8 cellular contexts compared by ENCODE assay signal in genomic region chr17:74923538-74924249, GRCh38. TPM values are rescaled to one million over a fixed set of nuclear protein-coding genes. Genes with fewer than 3 reads are reported as not detected.
DNase-seq lines count a peak whose midpoint lies in the region; ATAC-seq and TF ChIP-seq lines count a peak whose summit lies in the region.

No MANE protein-coding gene starts in this region.

- no peaks in the 10 kb centered on the region for H3K36me3 Mint-ChIP-seq in WTC11

- CTCF ChIA-PET in WTC11 (lab: Charles Lee), result interaction anchor here (0.6 to 7.8 kb wide), 35 partner anchors 10 to 1438 kb away, joined by 3 to 206 read pairs (median 5); partner anchors contain the start of genes CDR2L, FDXR, HID1 and KCTD2

- POLR2A ChIA-PET in WTC11 (lab: Charles Lee), result interaction anchor here (0.9 kb wide), 1 partner anchor 112 kb away, joined by 3 read pairs; no protein-coding TSS in a partner anchor

- no peaks in the 10 kb centered on the region for H3K9me3 Mint-ChIP-seq in WTC11

- peak overlapping the region; percentile 70 for H3K4me3 Mint-ChIP-seq in WTC11

- H3K27ac Mint-ChIP-seq in WTC11, result no peak overlapping the region

- ATAC-seq in WTC11, result peak; percentile 18
- ATAC-seq in GM21526 (IDR thresholded peaks at IDR 0.05; ENCODE audit: low FRiP score, unreplicated experiment), result no peak

- peak; percentile 66 for DNase-seq in Daoy (ENCODE audit: low read depth)
- peak; percentile 43 to 55 for DNase-seq in Kasumi-1 (lab: John Stamatoyannopoulos, UW)
- peak; percentile 79 for DNase-seq in WTC11 (ENCODE audit: low spot score)
- DNase-seq in T47D (ENCODE audit: low read depth in 1 of 2, low spot score in 1 of 2), result peak; percentile 74 to 93
- peak; percentile 31 for DNase-seq in iris pigment epithelial cell (ENCODE audit: low read depth)
- DNase-seq in stimulated activated CD4-positive, alpha-beta T cell treated with anti-CD3 and anti-CD28 coated beads, Interleukin-1b, Interleukin-23, amount 100 ng/mL, for 4 hours (ENCODE audit: low read depth in 2 of 2), result peak; percentile 63 to 79
- DNase-seq in middle frontal gyrus (ENCODE audit: extremely low spot score, low spot score), result no peak

- in situ Hi-C loops in T47D (cut with HindIII; ENCODE audit: low pct_unique_long_range_greater_than_20kb, low sequenced_read_pairs), result no loop called here

- peak; percentile 91 for TF ChIP-seq CTCF in WTC11 (IDR thresholded peaks at IDR 0.05)

- peaks cover 74% of the 10 kb centered on the region for H3K27me3 Mint-ChIP-seq in WTC11 (ENCODE audit: low read depth)

- H3K4me1 Mint-ChIP-seq in WTC11, result peaks cover 13% of the 10 kb centered on the region

TF ChIP-seq in WTC11, 78 proteins besides CTCF, POLR2A, EP300 and RAD21 (continues in another document):
- TF ChIP-seq MAX (CRISPR knock-in tag; IDR thresholded peaks at IDR 0.05), result peak; percentile 83; the same call in 1 of the 2 replicates
- TF ChIP-seq FOXP4 (CRISPR knock-in tag; IDR thresholded peaks at IDR 0.05), result peak; percentile 62; the same call in 1 of the 2 replicates
- no peak for TF ChIP-seq EMX1 (CRISPR knock-in tag; IDR thresholded peaks at IDR 0.05)
- no peak for TF ChIP-seq ARID4B (CRISPR knock-in tag; IDR thresholded peaks at IDR 0.05; ENCODE audit: borderline replicate concordance)
- TF ChIP-seq GABPB1 (CRISPR knock-in tag; IDR thresholded peaks at IDR 0.05), result peak; percentile 56; the same call in 1 of the 2 replicates
- no peak for TF ChIP-seq IRF1 (CRISPR knock-in tag; IDR thresholded peaks at IDR 0.05)
- TF ChIP-seq ZMAT4 (CRISPR knock-in tag; IDR thresholded peaks at IDR 0.05), result no peak
- 0 out of 2 replicates have a peak, but pooled peaks have one; percentile 41 for TF ChIP-seq ZNF232 (CRISPR knock-in tag; IDR thresholded peaks at IDR 0.05)
- 0 out of 2 replicates have a peak, but pooled peaks have one; percentile 17 for TF ChIP-seq NFE2L1 (CRISPR knock-in tag; IDR thresholded peaks at IDR 0.05)
- TF ChIP-seq ZNF263 (CRISPR knock-in tag; IDR thresholded peaks at IDR 0.05; ENCODE audit: low read depth), result no peak
- TF ChIP-seq CREB1 (CRISPR knock-in tag; IDR thresholded peaks at IDR 0.05), result 0 out of 2 replicates have a peak, but pooled peaks have one; percentile 67
- no peak for TF ChIP-seq USF2 (CRISPR knock-in tag; IDR thresholded peaks at IDR 0.05)
- no peak for TF ChIP-seq ZNF416 (CRISPR knock-in tag; IDR thresholded peaks at IDR 0.05)
- TF ChIP-seq E2F1 (CRISPR knock-in tag; IDR thresholded peaks at IDR 0.05), result no peak

RNA-seq across cellular contexts. Expression of gene OTOP2, which starts 0.4 kb away (rescaled TPM):
- not detected in 2 replicates for total RNA-seq in Daoy (2014; rRNA removed; shearing (Covaris generic))
- total RNA-seq in WTC11 (2021), result not detected in 3 replicates

RNA-seq across cellular contexts. Expression of gene USH1G, which starts 0.6 kb away (rescaled TPM):
- total RNA-seq in Daoy (2014; rRNA removed; shearing (Covaris generic)), result not detected in 2 replicates
- total RNA-seq in WTC11 (2021), result 1.9 to 2.9 TPM (median 2.6 TPM) in 3 replicates

RNA-seq across cellular contexts. Expression of gene OTOP3, which starts 12.0 kb away (rescaled TPM):
- not detected in 2 replicates for total RNA-seq in Daoy (2014; rRNA removed; shearing (Covaris generic))
- total RNA-seq in WTC11 (2021), result not detected in 3 replicates

RNA-seq across cellular contexts. Expression of gene FADS6, which starts 30.3 kb away (rescaled TPM):
- not detected in 2 replicates for total RNA-seq in Daoy (2014; rRNA removed; shearing (Covaris generic))
- 1.1 to 2.2 TPM (median 1.2 TPM) in 3 replicates for total RNA-seq in WTC11 (2021)

RNA-seq across cellular contexts. Expression of gene HID1, which starts 48.9 kb away (rescaled TPM):
- 0.11 and 0.45 TPM in 2 replicates for total RNA-seq in Daoy (2014; rRNA removed; shearing (Covaris generic))
- 16.7 to 19.4 TPM (median 19.3 TPM) in 3 replicates for total RNA-seq in WTC11 (2021)
